In genomic region chr19:14369399-14370168, GRCh38 we compare ENCODE assay signal across 8 cellular contexts. TPM values are rescaled to one million over a fixed set of nuclear protein-coding genes. Genes with fewer than 3 reads are reported as not detected.
DNase-seq lines count a peak whose midpoint lies in the region; ATAC-seq and TF ChIP-seq lines count a peak whose summit lies in the region.

No MANE protein-coding gene starts in this region.

- peak overlapping the region; percentile 100 for H3K27ac Mint-ChIP-seq in central memory CD8-positive, alpha-beta T cell (ENCODE audit: low read depth)

- 39 to 46% methylated on average over 19 of the region's 19 CpGs for WGBS in lower leg skin, 2 donors

- peak; percentile 79 to 81 for ATAC-seq in activated CD4-positive, CD25-positive, alpha-beta regulatory T cell treated with anti-CD3 and anti-CD28 coated beads, Interleukin-2, amount 50 U/mL, for 24 hours
- peak; percentile 76 for ATAC-seq in central memory CD8-positive, alpha-beta T cell (replicated peaks; ENCODE audit: extremely low read depth, poor library complexity, severe bottlenecking)
- ATAC-seq in GM21381 (IDR thresholded peaks at IDR 0.05; ENCODE audit: unreplicated experiment) (no peak), HG02588 (IDR thresholded peaks at IDR 0.05; ENCODE audit: unreplicated experiment) (no peak)

- no peaks in the 10 kb centered on the region for H3K9me3 Mint-ChIP-seq in central memory CD8-positive, alpha-beta T cell

- no peaks in the 10 kb centered on the region for H3K36me3 ChIP-seq in skeletal muscle satellite cell (ENCODE audit: insufficient read depth, low read length)

- H3K4me2 ChIP-seq in skeletal muscle satellite cell (ENCODE audit: low read length) = peak overlapping the region; percentile 64

- no peak overlapping the region for H3K4me3 ChIP-seq in skeletal muscle satellite cell (ENCODE audit: low read length)
- H3K4me3 ChIP-seq in lower leg skin (ENCODE audit: low read depth, poor library complexity, severe bottlenecking) = no peak overlapping the region

- H3K4me3 Mint-ChIP-seq in central memory CD8-positive, alpha-beta T cell = peak overlapping the region; percentile 77

- TF ChIP-seq POLR2A in GM15510 (IDR thresholded peaks at IDR 0.05; ENCODE audit: borderline replicate concordance, extremely low read depth, insufficient read length) = peak; percentile 12
- no peak for TF ChIP-seq POLR2A in lower leg skin (IDR thresholded peaks at IDR 0.05)

- peak; percentile 72 to 90 for DNase-seq in central memory CD8-positive, alpha-beta T cell (ENCODE audit: low spot score in 2 of 2)
- DNase-seq in AG08396 (ENCODE audit: low spot score) (no peak), lower leg skin (ENCODE audit: low spot score in 2 of 2) (no peak)

- H3K36me3 Mint-ChIP-seq in central memory CD8-positive, alpha-beta T cell (ENCODE audit: insufficient read depth) = peaks cover 25% of the 10 kb centered on the region

- H3K4me1 Mint-ChIP-seq in central memory CD8-positive, alpha-beta T cell = peaks cover 39% of the 10 kb centered on the region

- H3K9me3 ChIP-seq in skeletal muscle satellite cell (replicated peaks; ENCODE audit: low read length) = no peaks in the 10 kb centered on the region

- H3K27me3 ChIP-seq in skeletal muscle satellite cell (ENCODE audit: control insufficient read depth, insufficient read depth, low read length) = no peaks in the 10 kb centered on the region

- intact Hi-C loops in lower leg skin (cut with DNase I; ENCODE audit: low total_unique reads) = no loop called here

- no peak for TF ChIP-seq CTCF in lower leg skin (IDR thresholded peaks at IDR 0.05)

- no peaks in the 10 kb centered on the region for H3K27me3 Mint-ChIP-seq in central memory CD8-positive, alpha-beta T cell

- H3K9ac ChIP-seq in skeletal muscle satellite cell (ENCODE audit: low read depth, low read length) = peak overlapping the region; percentile 38

- peaks cover 10% of the 10 kb centered on the region for H3K4me1 ChIP-seq in skeletal muscle satellite cell (ENCODE audit: control insufficient read depth, insufficient read depth, low read length)

RNA-seq across cellular contexts. Expression of gene ADGRE5, which starts 11.7 kb away (rescaled TPM):
- 41.7 and 48.4 TPM in 2 replicates for total RNA-seq in skeletal muscle satellite cell (2012; rRNA removed)
- total RNA-seq in lower leg skin = 10 to 100 TPM in 3 of 4 donors, 1 to 10 TPM in 1; 8.0 to 18.6 (median 15.6) TPM

RNA-seq across cellular contexts. Expression of gene DDX39A, which starts 49.6 kb away (rescaled TPM):
- total RNA-seq in skeletal muscle satellite cell (2012; rRNA removed) = 73.3 and 93.3 TPM in 2 replicates
- 100 to 1,000 TPM in 1 of 4 donors, 10 to 100 TPM in 3; 65.7 to 128 (median 76.4) TPM for total RNA-seq in lower leg skin

Comparison
In these comparisons a context has a peak if more than half of its experiments do, and no peak if none do; other contexts are left out.
1. ATAC-seq: peak in activated CD4-positive, CD25-positive, alpha-beta regulatory T cell treated with anti-CD3 and anti-CD28 coated beads, Interleukin-2, amount 50 U/mL, for 24 hours (2 of 2) and central memory CD8-positive, alpha-beta T cell (single experiment); none in GM21381 (single experiment) and HG02588 (single experiment).
2. DNase-seq: peak in central memory CD8-positive, alpha-beta T cell (2 of 2); none in AG08396 (single experiment) and lower leg skin (0 of 2).